Comparison of ENCODE assay signal across 14 cellular contexts in the genomic region with DNA sequence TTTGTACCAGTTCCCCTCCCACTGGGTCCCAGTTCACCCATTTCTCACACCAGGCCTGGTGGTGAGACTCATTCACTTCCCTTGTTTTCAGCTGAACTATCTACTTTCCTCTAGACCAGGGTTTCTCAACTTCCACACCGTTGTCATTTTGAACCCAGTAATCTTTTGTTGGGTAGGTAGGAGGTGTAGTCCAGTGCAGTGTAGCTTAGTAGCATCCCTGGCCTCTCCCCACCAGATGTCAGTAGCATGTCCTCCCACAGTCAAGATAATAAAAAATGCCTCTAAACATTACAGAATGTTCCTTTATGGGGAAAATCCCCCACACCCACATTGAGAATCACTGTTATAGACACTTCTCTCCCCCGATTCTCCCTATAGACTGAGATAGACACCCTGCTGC.
"Had no signal": no experiment of that assay in that cellular context is flagged by ENCODE, and none has a peak within 500 bp of the region (broad histone marks: within the 10 kb centered on the region; RNA-seq: fewer than 3 reads in every experiment).

No MANE protein-coding gene starts in this region.

- DNase-seq: activated CD4-positive, alpha-beta T cell treated with anti-CD3 and anti-CD28 coated beads for 36 hours; activated CD8-positive, alpha-beta T cell treated with anti-CD3 and anti-CD28 coated beads for 36 hours; activated naive CD4-positive, alpha-beta T cell treated with anti-CD3 and anti-CD28 coated beads, Interleukin-2, amount 10 ng/mL, durations not matched to agents 7 days and 5 days; foreskin keratinocyte; occipital lobe; right cardiac atrium; stimulated activated CD4-positive, alpha-beta T cell treated with anti-CD3 and anti-CD28 coated beads, Interleukin-1b, Interleukin-23, amount 100 ng/mL, for 48 hours; stimulated activated naive CD4-positive, alpha-beta T cell treated with Interleukin-2 at 50 U/mL for 16 hours; T1000; trophoblast cell; WERI-Rb-1 had no signal

- H3K27ac ChIP-seq: foreskin keratinocyte, WERI-Rb-1 had no signal

- H3K4me1 ChIP-seq: foreskin keratinocyte had no signal

- H3K36me3 ChIP-seq: WERI-Rb-1 had no signal

- ATAC-seq: activated CD4-positive, alpha-beta T cell treated with anti-CD3 and anti-CD28 coated beads for 36 hours; activated CD8-positive, alpha-beta T cell treated with anti-CD3 and anti-CD28 coated beads for 36 hours; foreskin keratinocyte; natural killer cell treated with Interleukin-12 subunit alpha and Interleukin-12 subunit beta and Interleukin-15 and Interleukin-18, amount 100 ng/mL, for 72 hours; right cardiac atrium had no signal

- H3K27ac Mint-ChIP-seq: activated CD4-positive, alpha-beta T cell treated with anti-CD3 and anti-CD28 coated beads for 36 hours; activated CD8-positive, alpha-beta T cell treated with anti-CD3 and anti-CD28 coated beads for 36 hours; activated naive CD4-positive, alpha-beta T cell treated with anti-CD3 and anti-CD28 coated beads, Interleukin-2, amount 10 ng/mL, durations not matched to agents 7 days and 5 days; natural killer cell treated with Interleukin-12 subunit alpha and Interleukin-12 subunit beta and Interleukin-15 and Interleukin-18, amount 100 ng/mL, for 72 hours; progenitor cell of endocrine pancreas had no signal

- H3K36me3 Mint-ChIP-seq: activated naive CD4-positive, alpha-beta T cell treated with anti-CD3 and anti-CD28 coated beads, Interleukin-2, amount 10 ng/mL, durations not matched to agents 7 days and 5 days had no signal

- H3K4me1 Mint-ChIP-seq: activated CD4-positive, alpha-beta T cell treated with anti-CD3 and anti-CD28 coated beads for 36 hours; activated naive CD4-positive, alpha-beta T cell treated with anti-CD3 and anti-CD28 coated beads, Interleukin-2, amount 10 ng/mL, durations not matched to agents 7 days and 5 days had no signal

- H3K9me3 Mint-ChIP-seq: activated naive CD4-positive, alpha-beta T cell treated with anti-CD3 and anti-CD28 coated beads, Interleukin-2, amount 10 ng/mL, durations not matched to agents 7 days and 5 days had no signal

- FAIRE-seq: colon had no signal

- H3K4me3 Mint-ChIP-seq: activated CD4-positive, alpha-beta T cell treated with anti-CD3 and anti-CD28 coated beads for 36 hours; activated CD8-positive, alpha-beta T cell treated with anti-CD3 and anti-CD28 coated beads for 36 hours; activated naive CD4-positive, alpha-beta T cell treated with anti-CD3 and anti-CD28 coated beads, Interleukin-2, amount 10 ng/mL, durations not matched to agents 7 days and 5 days; natural killer cell treated with Interleukin-12 subunit alpha and Interleukin-12 subunit beta and Interleukin-15 and Interleukin-18, amount 100 ng/mL, for 72 hours had no signal
